ENCODE assay signal across 35 cellular contexts in genomic region chr3:2244137-2244536, GRCh38.
"Had no signal": no experiment of that assay in that cellular context is flagged by ENCODE, and none has a peak within 500 bp of the region (broad histone marks: within the 10 kb centered on the region; RNA-seq: fewer than 3 reads in every experiment).

No MANE protein-coding gene starts in this region.

- H3K4me3 ChIP-seq: MG63 had no signal

- DNase-seq: Karpas-422, Kasumi-1, MG63, MV-4-11, NCI-H1048, NCI-H1092, NCI-H1092 treated with DMSO at 0.1 percent for 48 hours, NCI-H1105, NCI-H1105 treated with DMSO at 0.1 percent for 48 hours, NCI-H1417, NCI-H1417 treated with DMSO at 0.1 percent for 48 hours, NCI-H1436, NCI-H1436 treated with DMSO at 0.1 percent for 48 hours, NCI-H146, NCI-H1694, NCI-H1694 treated with DMSO at 0.1 percent for 48 hours, NCI-H187, NCI-H187 treated with DMSO at 0.1 percent for 48 hours, NCI-H1930, NCI-H2029, NCI-H2029 treated with DMSO at 0.1 percent for 48 hours, NCI-H2081, NCI-H2081 treated with DMSO at 0.1 percent for 48 hours, NCI-H2107, NCI-H2171, NCI-H2171 treated with DMSO at 0.1 percent for 48 hours, NCI-H2227 treated with DMSO at 0.1 percent for 48 hours, NCI-H226, NCI-H345, NCI-H446, NCI-H446 treated with DMSO at 0.1 percent for 48 hours, NCI-H510A, NCI-H510A treated with DMSO at 0.1 percent for 48 hours, NCI-H524, NCI-H524 treated with DMSO at 0.1 percent for 48 hours had no signal

- H3K27me3 ChIP-seq: MG63 had no signal

- H3K36me3 ChIP-seq: MG63 had no signal

- H3K9me3 ChIP-seq: MG63 had no signal
